ENCODE assay signal across 1 cellular context in the genomic region with DNA sequence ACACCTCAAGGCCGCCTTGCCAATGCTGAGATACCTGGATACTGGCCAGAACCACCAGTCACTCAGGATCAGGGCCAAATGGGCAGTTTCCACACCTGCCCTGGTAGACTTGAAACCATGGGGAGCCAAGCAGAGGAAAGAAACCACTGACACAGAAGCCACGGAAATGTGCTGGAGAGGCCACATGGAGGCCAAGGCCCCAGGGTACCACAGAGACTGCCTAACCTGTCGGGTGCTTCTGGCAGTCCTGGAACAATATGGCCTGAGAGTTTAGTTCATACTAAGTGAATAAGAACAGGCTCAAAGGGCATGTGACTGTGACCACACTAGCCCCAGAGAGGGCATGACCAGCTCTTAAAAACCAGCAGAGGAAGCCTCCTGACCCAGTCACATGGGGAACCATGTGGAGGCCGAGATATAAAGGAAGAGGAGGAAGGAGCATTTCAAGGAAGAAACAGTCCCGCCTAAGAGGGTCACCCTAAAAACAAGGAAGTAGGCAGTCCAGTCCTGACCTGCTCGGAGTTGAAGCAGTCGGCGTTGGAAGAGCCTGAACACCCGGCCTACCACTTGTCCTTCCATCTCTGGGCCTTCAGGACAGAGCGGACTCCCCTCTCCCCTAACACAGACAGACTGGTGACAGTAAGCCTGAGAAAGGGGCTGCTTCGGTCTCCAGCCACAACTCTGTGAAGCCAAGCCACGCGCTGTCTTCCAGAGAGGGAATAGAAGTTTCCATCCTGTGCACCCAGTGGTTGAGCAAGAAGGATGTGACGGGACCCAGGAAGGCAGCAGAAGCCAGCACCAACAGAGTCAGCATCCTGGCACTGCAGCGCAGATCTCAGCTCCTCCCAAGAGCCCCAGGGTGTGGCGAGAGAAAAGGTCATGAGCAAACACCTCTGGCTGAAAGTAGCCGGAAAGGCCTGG.
TF ChIP-seq lines count a peak whose summit lies in the region.

A gene with protein sequence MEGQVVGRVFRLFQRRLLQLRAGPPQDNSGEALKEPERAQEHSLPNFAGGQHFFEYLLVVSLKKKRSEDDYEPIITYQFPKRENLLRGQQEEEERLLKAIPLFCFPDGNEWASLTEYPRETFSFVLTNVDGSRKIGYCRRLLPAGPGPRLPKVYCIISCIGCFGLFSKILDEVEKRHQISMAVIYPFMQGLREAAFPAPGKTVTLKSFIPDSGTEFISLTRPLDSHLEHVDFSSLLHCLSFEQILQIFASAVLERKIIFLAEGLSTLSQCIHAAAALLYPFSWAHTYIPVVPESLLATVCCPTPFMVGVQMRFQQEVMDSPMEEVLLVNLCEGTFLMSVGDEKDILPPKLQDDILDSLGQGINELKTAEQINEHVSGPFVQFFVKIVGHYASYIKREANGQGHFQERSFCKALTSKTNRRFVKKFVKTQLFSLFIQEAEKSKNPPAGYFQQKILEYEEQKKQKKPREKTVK (minus strand): TSS at position 766 of the 921 bp plus-strand sequence. CDS start 187 bp downstream, at position 579.

TF ChIP-seq in HepG2, 621 proteins besides CTCF, POLR2A, EP300 and RAD21 (continued from another document):
- TF ChIP-seq, protein P1, sequence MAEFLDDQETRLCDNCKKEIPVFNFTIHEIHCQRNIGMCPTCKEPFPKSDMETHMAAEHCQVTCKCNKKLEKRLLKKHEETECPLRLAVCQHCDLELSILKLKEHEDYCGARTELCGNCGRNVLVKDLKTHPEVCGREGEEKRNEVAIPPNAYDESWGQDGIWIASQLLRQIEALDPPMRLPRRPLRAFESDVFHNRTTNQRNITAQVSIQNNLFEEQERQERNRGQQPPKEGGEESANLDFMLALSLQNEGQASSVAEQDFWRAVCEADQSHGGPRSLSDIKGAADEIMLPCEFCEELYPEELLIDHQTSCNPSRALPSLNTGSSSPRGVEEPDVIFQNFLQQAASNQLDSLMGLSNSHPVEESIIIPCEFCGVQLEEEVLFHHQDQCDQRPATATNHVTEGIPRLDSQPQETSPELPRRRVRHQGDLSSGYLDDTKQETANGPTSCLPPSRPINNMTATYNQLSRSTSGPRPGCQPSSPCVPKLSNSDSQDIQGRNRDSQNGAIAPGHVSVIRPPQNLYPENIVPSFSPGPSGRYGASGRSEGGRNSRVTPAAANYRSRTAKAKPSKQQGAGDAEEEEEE (CRISPR knock-in tag; IDR thresholded peaks at IDR 0.05; ENCODE audit: borderline replicate concordance): no peak
- TF ChIP-seq KDM5A (IDR thresholded peaks at IDR 0.05; ENCODE audit: borderline replicate concordance, low read length) (no peak), NBN (conservative IDR thresholded peaks at IDR 0.05) (no peak), ZNF878 (CRISPR knock-in tag; IDR thresholded peaks at IDR 0.05) (no peak)
- TF ChIP-seq, protein P2, sequence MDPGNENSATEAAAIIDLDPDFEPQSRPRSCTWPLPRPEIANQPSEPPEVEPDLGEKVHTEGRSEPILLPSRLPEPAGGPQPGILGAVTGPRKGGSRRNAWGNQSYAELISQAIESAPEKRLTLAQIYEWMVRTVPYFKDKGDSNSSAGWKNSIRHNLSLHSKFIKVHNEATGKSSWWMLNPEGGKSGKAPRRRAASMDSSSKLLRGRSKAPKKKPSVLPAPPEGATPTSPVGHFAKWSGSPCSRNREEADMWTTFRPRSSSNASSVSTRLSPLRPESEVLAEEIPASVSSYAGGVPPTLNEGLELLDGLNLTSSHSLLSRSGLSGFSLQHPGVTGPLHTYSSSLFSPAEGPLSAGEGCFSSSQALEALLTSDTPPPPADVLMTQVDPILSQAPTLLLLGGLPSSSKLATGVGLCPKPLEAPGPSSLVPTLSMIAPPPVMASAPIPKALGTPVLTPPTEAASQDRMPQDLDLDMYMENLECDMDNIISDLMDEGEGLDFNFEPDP (CRISPR knock-in tag; conservative IDR thresholded peaks at IDR 0.05): 0 out of 2 replicates have a peak, but pooled peaks have one; percentile 13
TF ChIP-seq in HepG2: peak in this region for 1.
